ENCODE assay signal across 35 cellular contexts in genomic region chr3:190456779-190457178, GRCh38. TPM values are rescaled to one million over a fixed set of nuclear protein-coding genes. Genes with fewer than 3 reads are reported as not detected.
"Had no signal": no experiment of that assay in that cellular context is flagged by ENCODE, and none has a peak within 500 bp of the region (broad histone marks: within the 10 kb centered on the region; RNA-seq: fewer than 3 reads in every experiment).

No MANE protein-coding gene starts in this region.

- H3K27ac Mint-ChIP-seq: activated CD4-positive, alpha-beta T cell treated with anti-CD3 and anti-CD28 coated beads for 36 hours; activated naive CD8-positive, alpha-beta T cell treated with anti-CD3 and anti-CD28 coated beads for 36 hours; activated T-cell treated with anti-CD3 and anti-CD28 coated beads, Interleukin-2, amount 50 U/mL, for 72 hours; mesothelial cell of epicardium; naive B cell; nephron progenitor cell; stimulated activated memory B cell treated with anti-CD40 and anti-IgM and Interleukin-4, amounts not matched to agents 10 μg/mL and 1 μg/mL and 100 μg/mL, for 72 hours; T-helper 2 cell treated with Interferon-gamma antibody and Interleukin-4, amounts not matched to agents 5 μg/mL and 100 μg/mL, for 36 hours had no signal

- H3K27me3 ChIP-seq: adrenal gland, body of pancreas, esophagus muscularis mucosa, heart right ventricle, neutrophil, ovary, sigmoid colon, stomach, thyroid gland, upper lobe of left lung had no signal

- H3K27me3 Mint-ChIP-seq: stimulated activated memory B cell treated with anti-CD40 and anti-IgM and Interleukin-4, amounts not matched to agents 10 μg/mL and 1 μg/mL and 100 μg/mL, for 72 hours had no signal

- DNase-seq: activated CD4-positive, alpha-beta T cell treated with anti-CD3 and anti-CD28 coated beads for 36 hours; activated CD4-positive, alpha-beta T cell treated with anti-CD3 and anti-CD28 coated beads, Interleukin-2, amount 50 U/mL, for 4 hours; activated CD4-positive, CD25-positive, alpha-beta regulatory T cell; activated naive CD4-positive, alpha-beta T cell treated with Interleukin-2 at 50 U/mL for 16 hours; activated naive CD8-positive, alpha-beta T cell treated with anti-CD3 and anti-CD28 coated beads for 36 hours; activated T-cell treated with anti-CD3 and anti-CD28 coated beads for 4 hours; activated T-cell treated with anti-CD3 and anti-CD28 coated beads, Interleukin-2, amount 50 U/mL, for 72 hours; adrenal gland; aorta; body of pancreas; foreskin melanocyte; heart right ventricle; left cardiac atrium; left ventricle myocardium superior; naive B cell; nephron progenitor cell; ovary; retina; sigmoid colon; small intestine; stimulated activated CD4-positive, alpha-beta T cell treated with anti-CD3 and anti-CD28 coated beads, Interleukin-4, amount 100 ng/mL, for 4 hours; stimulated activated CD8-positive, alpha-beta memory T cell treated with anti-CD3 and anti-CD28 coated beads, Interleukin-4, amount 100 ng/mL, for 48 hours; stomach; T-helper 1 cell; thyroid gland; upper lobe of left lung had no signal

- H3K9me3 Mint-ChIP-seq: activated naive CD8-positive, alpha-beta T cell treated with anti-CD3 and anti-CD28 coated beads for 36 hours; activated T-cell treated with anti-CD3 and anti-CD28 coated beads, Interleukin-2, amount 50 U/mL, for 72 hours; mesothelial cell of epicardium; nephron progenitor cell; stimulated activated memory B cell treated with anti-CD40 and anti-IgM and Interleukin-4, amounts not matched to agents 10 μg/mL and 1 μg/mL and 100 μg/mL, for 72 hours; T-helper 2 cell treated with Interferon-gamma antibody and Interleukin-4, amounts not matched to agents 5 μg/mL and 100 μg/mL, for 36 hours had no signal

- H3K4me1 ChIP-seq: adrenal gland, esophagus muscularis mucosa, heart right ventricle, prostate gland, sigmoid colon, thyroid gland, upper lobe of left lung had no signal

- H3K36me3 Mint-ChIP-seq: activated naive CD8-positive, alpha-beta T cell treated with anti-CD3 and anti-CD28 coated beads for 36 hours; mesothelial cell of epicardium; naive B cell; stimulated activated memory B cell treated with anti-CD40 and anti-IgM and Interleukin-4, amounts not matched to agents 10 μg/mL and 1 μg/mL and 100 μg/mL, for 72 hours had no signal

- H3K4me3 Mint-ChIP-seq: activated CD4-positive, alpha-beta T cell treated with anti-CD3 and anti-CD28 coated beads for 36 hours; activated naive CD8-positive, alpha-beta T cell treated with anti-CD3 and anti-CD28 coated beads for 36 hours; activated T-cell treated with anti-CD3 and anti-CD28 coated beads, Interleukin-2, amount 50 U/mL, for 72 hours; mesothelial cell of epicardium; naive B cell; nephron progenitor cell; stimulated activated memory B cell treated with anti-CD40 and anti-IgM and Interleukin-4, amounts not matched to agents 10 μg/mL and 1 μg/mL and 100 μg/mL, for 72 hours; T-helper 2 cell treated with Interferon-gamma antibody and Interleukin-4, amounts not matched to agents 5 μg/mL and 100 μg/mL, for 36 hours had no signal

- H3K36me3 ChIP-seq: adrenal gland, esophagus muscularis mucosa, heart right ventricle, neutrophil, ovary, prostate gland, sigmoid colon, stomach, thyroid gland, upper lobe of left lung had no signal

- ATAC-seq: activated CD4-positive, alpha-beta T cell treated with anti-CD3 and anti-CD28 coated beads for 36 hours; activated T-cell treated with anti-CD3 and anti-CD28 coated beads, Interleukin-2, amount 50 U/mL, for 72 hours; body of pancreas; heart right ventricle; left cardiac atrium; left ventricle myocardium superior; stimulated activated memory B cell treated with anti-CD40 and anti-IgM and Interleukin-4, amounts not matched to agents 10 μg/mL and 1 μg/mL and 100 μg/mL, for 72 hours had no signal

- H3K4me1 Mint-ChIP-seq: activated CD4-positive, alpha-beta T cell treated with anti-CD3 and anti-CD28 coated beads for 36 hours; activated naive CD8-positive, alpha-beta T cell treated with anti-CD3 and anti-CD28 coated beads for 36 hours; naive B cell; nephron progenitor cell; stimulated activated memory B cell treated with anti-CD40 and anti-IgM and Interleukin-4, amounts not matched to agents 10 μg/mL and 1 μg/mL and 100 μg/mL, for 72 hours had no signal

- H3K4me3 ChIP-seq: adrenal gland, body of pancreas, esophagus muscularis mucosa, heart right ventricle, ovary, prostate gland, sigmoid colon, stomach, thyroid gland, upper lobe of left lung had no signal

- H3K9me3 ChIP-seq: adrenal gland, body of pancreas, esophagus muscularis mucosa, heart right ventricle, neutrophil, ovary, prostate gland, sigmoid colon, stomach, thyroid gland, upper lobe of left lung had no signal

- H3K27ac ChIP-seq: adrenal gland, body of pancreas, esophagus muscularis mucosa, heart right ventricle, neutrophil, ovary, prostate gland, sigmoid colon, stomach, thyroid gland, upper lobe of left lung had no signal

RNA-seq across cellular contexts. Expression of gene TMEM207, which starts 7.1 kb away (rescaled TPM):
- total RNA-seq: activated CD4-positive, alpha-beta T cell treated with anti-CD3 and anti-CD28 coated beads for 36 hours; activated naive CD8-positive, alpha-beta T cell treated with anti-CD3 and anti-CD28 coated beads for 36 hours; activated T-cell treated with anti-CD3 and anti-CD28 coated beads, Interleukin-2, amount 50 U/mL, for 72 hours; adrenal gland; aorta; body of pancreas; cardiac septum; endothelial cell of umbilical vein; esophagus muscularis mucosa; glomerular endothelial cell; heart right ventricle; left cardiac atrium; left ventricle myocardium superior; mesothelial cell of epicardium; ovary; prostate gland; sigmoid colon; stomach; thyroid gland; upper lobe of left lung had no signal
